ENCODE assay signal across 8 cellular contexts in genomic region chr10:119595134-119595714, GRCh38. TPM values are rescaled to one million over a fixed set of nuclear protein-coding genes. Genes with fewer than 3 reads are reported as not detected.
A peak's percentile ranks its signal among the peaks of the same experiment; 100 is the strongest.
DNase-seq lines count a peak whose midpoint lies in the region; ATAC-seq lines count a peak whose summit lies in the region.

No MANE protein-coding gene starts in this region.

- peak overlapping the region; percentile 98 for H3K27ac Mint-ChIP-seq in activated T-cell treated with anti-CD3 and anti-CD28 coated beads, Interleukin-2, amount 50 U/mL, for 24 hours
- H3K27ac Mint-ChIP-seq in activated T-helper 1 cell treated with anti-CD3 and anti-CD28 coated beads, Interleukin-12 subunit alpha, Interleukin-12 subunit beta, Interleukin-2, Interleukin-4 antibody, amounts not matched to agents 30 ng/mL and 10 ng/mL and 1 ng/mL, durations not matched to agents 14 hours and 24 hours and 36 hours: peak overlapping the region; percentile 98

- intact Hi-C loops in activated T-helper 1 cell treated with anti-CD3 and anti-CD28 coated beads, Interleukin-12 subunit alpha, Interleukin-12 subunit beta, Interleukin-2, Interleukin-4 antibody, amounts not matched to agents 30 ng/mL and 10 ng/mL and 1 ng/mL, durations not matched to agents 14 hours and 24 hours and 36 hours (cut with micrococcal nuclease): loop anchor here (1.0 to 5.0 kb wide), 3 partner anchors 20 to 130 kb away; no protein-coding TSS in a partner anchor

- no peaks in the 10 kb centered on the region for H3K27me3 ChIP-seq in subcutaneous abdominal adipose tissue (ENCODE audit: control insufficient read depth in 5 of 5, insufficient read depth in 4 of 5, low read length in 5 of 5)

- peaks cover 5% of the 10 kb centered on the region for H3K9me3 ChIP-seq in iPS-18c (ENCODE audit: control insufficient read depth, insufficient read depth, low read length)
- H3K9me3 ChIP-seq in subcutaneous abdominal adipose tissue (ENCODE audit: control insufficient read depth in 5 of 5, low read length in 5 of 5): no peaks in the 10 kb centered on the region

- ATAC-seq in GM19463 (IDR thresholded peaks at IDR 0.05; ENCODE audit: unreplicated experiment): no peak

- H3K36me3 Mint-ChIP-seq in activated T-cell treated with anti-CD3 and anti-CD28 coated beads, Interleukin-2, amount 50 U/mL, for 24 hours (ENCODE audit: low read depth): peaks cover 95% of the 10 kb centered on the region
- peaks cover 35% of the 10 kb centered on the region for H3K36me3 Mint-ChIP-seq in activated T-helper 1 cell treated with anti-CD3 and anti-CD28 coated beads, Interleukin-12 subunit alpha, Interleukin-12 subunit beta, Interleukin-2, Interleukin-4 antibody, amounts not matched to agents 30 ng/mL and 10 ng/mL and 1 ng/mL, durations not matched to agents 14 hours and 24 hours and 36 hours (ENCODE audit: low read depth)

- DNase-seq in activated T-cell treated with anti-CD3 and anti-CD28 coated beads, Interleukin-2, amount 50 U/mL, for 24 hours: no peak
- DNase-seq in activated T-cell treated with anti-CD3 and anti-CD28 coated beads for 4 hours (no peak), NCI-H2081 (lab: John Stamatoyannopoulos, UW) (no peak)
- no peak for DNase-seq in activated T-helper 1 cell treated with anti-CD3 and anti-CD28 coated beads, Interleukin-12 subunit alpha, Interleukin-12 subunit beta, Interleukin-2, Interleukin-4 antibody, amounts not matched to agents 30 ng/mL and 10 ng/mL and 1 ng/mL, durations not matched to agents 14 hours and 24 hours and 36 hours (ENCODE audit: low spot score)
- no peak for DNase-seq in stimulated activated naive CD4-positive, alpha-beta T cell (lab: John Stamatoyannopoulos, UW)

- H3K4me1 ChIP-seq in subcutaneous abdominal adipose tissue (ENCODE audit: control insufficient read depth in 5 of 5, insufficient read depth in 5 of 5, low read length in 5 of 5): peaks cover 3 to 46% (median 44%) of the 10 kb centered on the region in 5 donors

- H3K4me1 Mint-ChIP-seq in activated T-cell treated with anti-CD3 and anti-CD28 coated beads, Interleukin-2, amount 50 U/mL, for 24 hours (ENCODE audit: low read depth): peaks cover 56% of the 10 kb centered on the region
- peaks cover 55% of the 10 kb centered on the region for H3K4me1 Mint-ChIP-seq in activated T-helper 1 cell treated with anti-CD3 and anti-CD28 coated beads, Interleukin-12 subunit alpha, Interleukin-12 subunit beta, Interleukin-2, Interleukin-4 antibody, amounts not matched to agents 30 ng/mL and 10 ng/mL and 1 ng/mL, durations not matched to agents 14 hours and 24 hours and 36 hours (ENCODE audit: low read depth)

- H3K9ac ChIP-seq in subcutaneous abdominal adipose tissue (ENCODE audit: low read length in 5 of 5): peak overlapping the region in 4 of 5 donors; percentile 81 to 95 (median 92)

- H3K27me3 Mint-ChIP-seq in activated T-cell treated with anti-CD3 and anti-CD28 coated beads, Interleukin-2, amount 50 U/mL, for 24 hours: no peaks in the 10 kb centered on the region
- H3K27me3 Mint-ChIP-seq in activated T-helper 1 cell treated with anti-CD3 and anti-CD28 coated beads, Interleukin-12 subunit alpha, Interleukin-12 subunit beta, Interleukin-2, Interleukin-4 antibody, amounts not matched to agents 30 ng/mL and 10 ng/mL and 1 ng/mL, durations not matched to agents 14 hours and 24 hours and 36 hours (ENCODE audit: insufficient read depth): no peaks in the 10 kb centered on the region

- H3K9me3 Mint-ChIP-seq in activated T-cell treated with anti-CD3 and anti-CD28 coated beads, Interleukin-2, amount 50 U/mL, for 24 hours: no peaks in the 10 kb centered on the region
- H3K9me3 Mint-ChIP-seq in activated T-helper 1 cell treated with anti-CD3 and anti-CD28 coated beads, Interleukin-12 subunit alpha, Interleukin-12 subunit beta, Interleukin-2, Interleukin-4 antibody, amounts not matched to agents 30 ng/mL and 10 ng/mL and 1 ng/mL, durations not matched to agents 14 hours and 24 hours and 36 hours: no peaks in the 10 kb centered on the region

- peak overlapping the region; percentile 97 for H3K27ac ChIP-seq in subcutaneous abdominal adipose tissue (ENCODE audit: low read depth, low read length)

- peak overlapping the region; percentile 96 for H3K4me3 Mint-ChIP-seq in activated T-cell treated with anti-CD3 and anti-CD28 coated beads, Interleukin-2, amount 50 U/mL, for 24 hours
- H3K4me3 Mint-ChIP-seq in activated T-helper 1 cell treated with anti-CD3 and anti-CD28 coated beads, Interleukin-12 subunit alpha, Interleukin-12 subunit beta, Interleukin-2, Interleukin-4 antibody, amounts not matched to agents 30 ng/mL and 10 ng/mL and 1 ng/mL, durations not matched to agents 14 hours and 24 hours and 36 hours: peak overlapping the region; percentile 91

- H3K36me3 ChIP-seq in subcutaneous abdominal adipose tissue (ENCODE audit: control insufficient read depth in 5 of 5, insufficient read depth in 5 of 5, low read length in 5 of 5): peaks cover 0 to 6% (median 4%) of the 10 kb centered on the region in 5 donors

- peak overlapping the region; percentile 92 for H3K4me3 ChIP-seq in iPS-18c (ENCODE audit: insufficient read depth, low read depth, low read length)
- peak overlapping the region; percentile 85 to 99 (median 96) for H3K4me3 ChIP-seq in subcutaneous abdominal adipose tissue (ENCODE audit: low read depth in 1 of 5, low read length in 5 of 5)

RNA-seq across cellular contexts. Expression of gene TIAL1, which starts 1.5 kb away (rescaled TPM):
- 192 and 195 TPM in 2 replicates for total RNA-seq in activated T-helper 1 cell treated with anti-CD3 and anti-CD28 coated beads, Interleukin-12 subunit alpha, Interleukin-12 subunit beta, Interleukin-2, Interleukin-4 antibody, amounts not matched to agents 30 ng/mL and 10 ng/mL and 1 ng/mL, durations not matched to agents 14 hours and 24 hours and 36 hours

RNA-seq across cellular contexts. Expression of gene RGS10, which starts 52.7 kb away (rescaled TPM):
- total RNA-seq in activated T-helper 1 cell treated with anti-CD3 and anti-CD28 coated beads, Interleukin-12 subunit alpha, Interleukin-12 subunit beta, Interleukin-2, Interleukin-4 antibody, amounts not matched to agents 30 ng/mL and 10 ng/mL and 1 ng/mL, durations not matched to agents 14 hours and 24 hours and 36 hours: 142 and 150 TPM in 2 replicates

RNA-seq across cellular contexts. Expression of gene BAG3, which starts 56.0 kb away (rescaled TPM):
- total RNA-seq in activated T-helper 1 cell treated with anti-CD3 and anti-CD28 coated beads, Interleukin-12 subunit alpha, Interleukin-12 subunit beta, Interleukin-2, Interleukin-4 antibody, amounts not matched to agents 30 ng/mL and 10 ng/mL and 1 ng/mL, durations not matched to agents 14 hours and 24 hours and 36 hours: 30.4 and 30.5 TPM in 2 replicates
